ENCODE assay signal across 22 cellular contexts in genomic region chr13:94162289-94162688, GRCh38.
DNase-seq lines count a peak whose midpoint lies in the region; ATAC-seq and TF ChIP-seq lines count a peak whose summit lies in the region.
"Had no signal": no experiment of that assay in that cellular context is flagged by ENCODE, and none has a peak within 500 bp of the region (broad histone marks: within the 10 kb centered on the region; RNA-seq: fewer than 3 reads in every experiment).

No MANE protein-coding gene starts in this region.

- peak overlapping the region; percentile 56 for H3K27ac Mint-ChIP-seq in osteocyte (ENCODE audit: unreplicated experiment)
- H3K27ac Mint-ChIP-seq: CD4-positive, alpha-beta memory T cell had no signal

- H3K9me3 Mint-ChIP-seq in osteocyte (ENCODE audit: unreplicated experiment): peaks cover 15% of the 10 kb centered on the region

- H3K4me1 ChIP-seq in gastroesophageal sphincter (no peaks in the 10 kb centered on the region), right cardiac atrium (ENCODE audit: control insufficient read depth, insufficient read depth, low read length) (no peaks in the 10 kb centered on the region)
- H3K4me1 ChIP-seq: BLaER1 treated with 17β-estradiol and CSF1 and Interleukin-3, amounts not matched to agents 10 nM and 100 nM had no signal

- ATAC-seq in gastroesophageal sphincter (peak; percentile 34), right cardiac atrium (peak; percentile 48 to 57), GM21423 (IDR thresholded peaks at IDR 0.05; ENCODE audit: unreplicated experiment) (no peak), GM18868 (IDR thresholded peaks at IDR 0.05; ENCODE audit: unreplicated experiment) (no peak)
- ATAC-seq: GM12878 had no signal

- no peak overlapping the region for H3K4me3 ChIP-seq in gastroesophageal sphincter
- H3K4me3 ChIP-seq in right cardiac atrium (ENCODE audit: low read length): no peak overlapping the region
- H3K4me3 ChIP-seq: BLaER1 treated with 17β-estradiol and CSF1 and Interleukin-3, amounts not matched to agents 10 nM and 100 nM; GM12878; GM23248; MG63; PC-9 had no signal

- TF ChIP-seq CTCF in gastroesophageal sphincter (IDR thresholded peaks at IDR 0.05) (no peak), osteocyte (IDR thresholded peaks at IDR 0.05) (no peak)

- no peak for TF ChIP-seq EP300 in gastroesophageal sphincter (IDR thresholded peaks at IDR 0.05)

- no peaks in the 10 kb centered on the region for H3K27me3 ChIP-seq in gastroesophageal sphincter
- no peaks in the 10 kb centered on the region for H3K27me3 ChIP-seq in right cardiac atrium (ENCODE audit: control insufficient read depth, insufficient read depth)
- H3K27me3 ChIP-seq: BLaER1 treated with 17β-estradiol and CSF1 and Interleukin-3, amounts not matched to agents 10 nM and 100 nM; MG63 had no signal

- no peak overlapping the region for H3K4me3 Mint-ChIP-seq in osteocyte (ENCODE audit: unreplicated experiment)
- H3K4me3 Mint-ChIP-seq: CD4-positive, alpha-beta memory T cell had no signal

- DNase-seq in KBM-7 (peak; percentile 13), right cardiac atrium (peak; percentile 49 to 80 (median 71)), osteocyte (ENCODE audit: extremely low spot score, unreplicated experiment) (no peak), HK-2 (ENCODE audit: unreplicated experiment) (no peak), D341Med (ENCODE audit: low spot score) (no peak)
- DNase-seq: AML-193; CD4-positive, alpha-beta memory T cell; COR-L47; GM23248; H7; KG1; MG63; NCI-H2029; NCI-H2227 treated with DMSO at 0.1 percent for 48 hours; NCI-H526 treated with DMSO at 0.1 percent for 48 hours; PC-9; SHP77 had no signal

- H3K27ac ChIP-seq in gastroesophageal sphincter (no peak overlapping the region), right cardiac atrium (ENCODE audit: low read length) (peak overlapping the region; percentile 62)
- H3K27ac ChIP-seq: BLaER1 treated with 17β-estradiol and CSF1 and Interleukin-3, amounts not matched to agents 10 nM and 100 nM; GM23248; PC-9 had no signal

- no peak for TF ChIP-seq POLR2A in gastroesophageal sphincter (IDR thresholded peaks at IDR 0.05)

- peaks cover 10% of the 10 kb centered on the region for H3K36me3 Mint-ChIP-seq in osteocyte (ENCODE audit: unreplicated experiment)
- H3K36me3 Mint-ChIP-seq: CD4-positive, alpha-beta memory T cell had no signal

- no peaks in the 10 kb centered on the region for H3K27me3 Mint-ChIP-seq in osteocyte (ENCODE audit: unreplicated experiment)

- intact Hi-C loops in right cardiac atrium (cut with DNase I): no loop called here

- WGBS in gastroesophageal sphincter (ENCODE audit: low coverage in 1 of 2), 2 donors: 77% methylated on average over 2 of the region's 2 CpGs; no CpG with 5 or more reads in 1 of the 2 donors
- WGBS in right cardiac atrium: 66% methylated on average over 2 of the region's 2 CpGs

- no peaks in the 10 kb centered on the region for H3K36me3 ChIP-seq in gastroesophageal sphincter
- H3K36me3 ChIP-seq: BLaER1 treated with 17β-estradiol and CSF1 and Interleukin-3, amounts not matched to agents 10 nM and 100 nM; MG63 had no signal

- in situ Hi-C loops in KBM-7 (cut with MboI; ENCODE audit: low pct_unique_long_range_greater_than_20kb, low sequenced_read_pairs): no loop called here

- H3K9me3 ChIP-seq in gastroesophageal sphincter: no peaks in the 10 kb centered on the region
- H3K9me3 ChIP-seq in right cardiac atrium (ENCODE audit: control insufficient read depth, low read length): no peaks in the 10 kb centered on the region
- H3K9me3 ChIP-seq: MG63 had no signal

- H3K4me1 Mint-ChIP-seq in osteocyte (ENCODE audit: unreplicated experiment): peaks cover 13% of the 10 kb centered on the region
- H3K4me1 Mint-ChIP-seq: CD4-positive, alpha-beta memory T cell had no signal

Comparison
In these comparisons a context has a peak if more than half of its experiments do, and no peak if none do; other contexts are left out.
1. DNase-seq: peak in KBM-7 (single experiment) and right cardiac atrium (3 of 3); none in osteocyte (single experiment), HK-2 (single experiment) and D341Med (single experiment).
2. ATAC-seq: peak in gastroesophageal sphincter (single experiment) and right cardiac atrium (2 of 2); none in GM21423 (single experiment) and GM18868 (single experiment).